ENCODE assay signal across 2 cellular contexts in the genomic region with DNA sequence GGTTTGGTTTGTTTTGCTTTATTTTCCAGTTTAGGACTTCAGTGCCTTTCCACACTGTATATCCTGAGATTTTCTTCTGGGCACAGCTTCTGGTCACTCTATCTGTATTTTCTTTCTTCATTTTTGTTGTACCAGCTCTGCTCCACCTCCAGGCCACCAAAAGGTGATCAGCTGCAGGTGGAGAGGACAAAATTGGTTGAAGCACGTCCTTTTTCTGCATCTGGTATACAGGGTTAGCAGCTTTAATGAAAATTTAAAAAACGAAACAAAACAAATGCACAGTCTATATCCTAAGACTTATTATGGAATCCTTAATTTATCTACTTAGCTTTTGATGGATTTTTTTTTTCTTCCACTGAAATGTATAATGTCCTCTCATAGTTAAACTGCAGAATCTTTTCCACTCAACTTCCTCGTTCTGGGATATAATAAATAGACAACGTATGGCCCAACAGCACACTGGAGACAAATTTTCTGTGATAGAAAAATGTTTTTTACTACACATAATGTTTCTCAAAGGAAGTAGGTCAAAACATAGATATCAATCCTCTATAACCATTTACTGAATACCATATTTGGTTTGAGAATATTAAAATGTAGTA.
TF ChIP-seq lines count a peak whose summit lies in the region.

No MANE protein-coding gene starts in this region.

TF ChIP-seq in A549, 52 proteins besides CTCF, POLR2A, EP300 and RAD21:
- no peak for TF ChIP-seq HDAC2 (IDR thresholded peaks at IDR 0.05)
- peak; percentile 56; the same call in 1 of the 2 replicates for TF ChIP-seq CBX8 (IDR thresholded peaks at IDR 0.05)
TF ChIP-seq in A549: peak in this region for 1.

TF ChIP-seq in K562, 482 proteins besides CTCF, POLR2A, EP300 and RAD21:
- TF ChIP-seq, protein P1, sequence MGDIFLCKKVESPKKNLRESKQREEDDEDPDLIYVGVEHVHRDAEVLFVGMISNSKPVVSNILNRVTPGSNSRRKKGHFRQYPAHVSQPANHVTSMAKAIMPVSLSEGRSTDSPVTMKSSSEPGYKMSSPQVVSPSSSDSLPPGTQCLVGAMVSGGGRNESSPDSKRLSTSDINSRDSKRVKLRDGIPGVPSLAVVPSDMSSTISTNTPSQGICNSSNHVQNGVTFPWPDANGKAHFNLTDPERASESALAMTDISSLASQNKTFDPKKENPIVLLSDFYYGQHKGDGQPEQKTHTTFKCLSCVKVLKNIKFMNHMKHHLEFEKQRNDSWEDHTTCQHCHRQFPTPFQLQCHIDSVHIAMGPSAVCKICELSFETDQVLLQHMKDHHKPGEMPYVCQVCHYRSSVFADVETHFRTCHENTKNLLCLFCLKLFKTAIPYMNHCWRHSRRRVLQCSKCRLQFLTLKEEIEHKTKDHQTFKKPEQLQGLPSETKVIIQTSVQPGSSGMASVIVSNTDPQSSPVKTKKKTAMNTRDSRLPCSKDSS (IDR thresholded peaks at IDR 0.05; ENCODE audit: low read depth, partially characterized antibody), result no peak
- TF ChIP-seq ZNF76 (CRISPR knock-in tag; IDR thresholded peaks at IDR 0.05; ENCODE audit: borderline replicate concordance), result no peak
- no peak for TF ChIP-seq RUNX1 (IDR thresholded peaks at IDR 0.05; ENCODE audit: low read depth)
- TF ChIP-seq FOXJ2 (tag; IDR thresholded peaks at IDR 0.05), result no peak
- TF ChIP-seq, protein P2, sequence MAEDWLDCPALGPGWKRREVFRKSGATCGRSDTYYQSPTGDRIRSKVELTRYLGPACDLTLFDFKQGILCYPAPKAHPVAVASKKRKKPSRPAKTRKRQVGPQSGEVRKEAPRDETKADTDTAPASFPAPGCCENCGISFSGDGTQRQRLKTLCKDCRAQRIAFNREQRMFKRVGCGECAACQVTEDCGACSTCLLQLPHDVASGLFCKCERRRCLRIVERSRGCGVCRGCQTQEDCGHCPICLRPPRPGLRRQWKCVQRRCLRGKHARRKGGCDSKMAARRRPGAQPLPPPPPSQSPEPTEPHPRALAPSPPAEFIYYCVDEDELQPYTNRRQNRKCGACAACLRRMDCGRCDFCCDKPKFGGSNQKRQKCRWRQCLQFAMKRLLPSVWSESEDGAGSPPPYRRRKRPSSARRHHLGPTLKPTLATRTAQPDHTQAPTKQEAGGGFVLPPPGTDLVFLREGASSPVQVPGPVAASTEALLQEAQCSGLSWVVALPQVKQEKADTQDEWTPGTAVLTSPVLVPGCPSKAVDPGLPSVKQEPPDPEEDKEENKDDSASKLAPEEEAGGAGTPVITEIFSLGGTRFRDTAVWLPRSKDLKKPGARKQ (CRISPR knock-in tag; IDR thresholded peaks at IDR 0.05), result no peak
- peak; percentile 29; the same call in 1 of the 2 replicates for TF ChIP-seq BMI1 (IDR thresholded peaks at IDR 0.05; ENCODE audit: low read length)
- peak; percentile 75; the same call in 1 of the 2 replicates for TF ChIP-seq RNF2 (IDR thresholded peaks at IDR 0.05)
- TF ChIP-seq CREM (IDR thresholded peaks at IDR 0.05; ENCODE audit: low read depth), result no peak
- TF ChIP-seq FOXM1 (IDR thresholded peaks at IDR 0.05; ENCODE audit: low read depth), result no peak
- no peak for TF ChIP-seq FOXM1 (CRISPR knock-in tag; IDR thresholded peaks at IDR 0.05; ENCODE audit: low read depth)
- no peak for TF ChIP-seq ZNF12 (CRISPR knock-in tag; IDR thresholded peaks at IDR 0.05)
- TF ChIP-seq, protein P3, sequence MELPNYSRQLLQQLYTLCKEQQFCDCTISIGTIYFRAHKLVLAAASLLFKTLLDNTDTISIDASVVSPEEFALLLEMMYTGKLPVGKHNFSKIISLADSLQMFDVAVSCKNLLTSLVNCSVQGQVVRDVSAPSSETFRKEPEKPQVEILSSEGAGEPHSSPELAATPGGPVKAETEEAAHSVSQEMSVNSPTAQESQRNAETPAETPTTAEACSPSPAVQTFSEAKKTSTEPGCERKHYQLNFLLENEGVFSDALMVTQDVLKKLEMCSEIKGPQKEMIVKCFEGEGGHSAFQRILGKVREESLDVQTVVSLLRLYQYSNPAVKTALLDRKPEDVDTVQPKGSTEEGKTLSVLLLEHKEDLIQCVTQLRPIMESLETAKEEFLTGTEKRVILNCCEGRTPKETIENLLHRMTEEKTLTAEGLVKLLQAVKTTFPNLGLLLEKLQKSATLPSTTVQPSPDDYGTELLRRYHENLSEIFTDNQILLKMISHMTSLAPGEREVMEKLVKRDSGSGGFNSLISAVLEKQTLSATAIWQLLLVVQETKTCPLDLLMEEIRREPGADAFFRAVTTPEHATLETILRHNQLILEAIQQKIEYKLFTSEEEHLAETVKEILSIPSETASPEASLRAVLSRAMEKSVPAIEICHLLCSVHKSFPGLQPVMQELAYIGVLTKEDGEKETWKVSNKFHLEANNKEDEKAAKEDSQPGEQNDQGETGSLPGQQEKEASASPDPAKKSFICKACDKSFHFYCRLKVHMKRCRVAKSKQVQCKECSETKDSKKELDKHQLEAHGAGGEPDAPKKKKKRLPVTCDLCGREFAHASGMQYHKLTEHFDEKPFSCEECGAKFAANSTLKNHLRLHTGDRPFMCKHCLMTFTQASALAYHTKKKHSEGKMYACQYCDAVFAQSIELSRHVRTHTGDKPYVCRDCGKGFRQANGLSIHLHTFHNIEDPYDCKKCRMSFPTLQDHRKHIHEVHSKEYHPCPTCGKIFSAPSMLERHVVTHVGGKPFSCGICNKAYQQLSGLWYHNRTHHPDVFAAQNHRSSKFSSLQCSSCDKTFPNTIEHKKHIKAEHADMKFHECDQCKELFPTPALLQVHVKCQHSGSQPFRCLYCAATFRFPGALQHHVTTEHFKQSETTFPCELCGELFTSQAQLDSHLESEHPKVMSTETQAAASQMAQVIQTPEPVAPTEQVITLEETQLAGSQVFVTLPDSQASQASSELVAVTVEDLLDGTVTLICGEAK (IDR thresholded peaks at IDR 0.05), result no peak
- TF ChIP-seq, protein P3 (CRISPR knock-in tag; IDR thresholded peaks at IDR 0.05), result no peak
- no peak for TF ChIP-seq NCOA6 (IDR thresholded peaks at IDR 0.05)
- TF ChIP-seq CHD2 (IDR thresholded peaks at IDR 0.05; ENCODE audit: low read depth, low read length), result no peak
- no peak for TF ChIP-seq PHB2 (IDR thresholded peaks at IDR 0.05; ENCODE audit: low read depth)
- TF ChIP-seq TAF1 (IDR thresholded peaks at IDR 0.05; ENCODE audit: control insufficient read depth, extremely low read depth, insufficient read depth, low read length, severe bottlenecking), result no peak
- TF ChIP-seq CBX8 (IDR thresholded peaks at IDR 0.05; ENCODE audit: borderline replicate concordance, extremely low read depth, low read depth, low read length, poor library complexity, severe bottlenecking), result peak; percentile 99
- TF ChIP-seq SMC3 (conservative IDR thresholded peaks at IDR 0.05; ENCODE audit: insufficient read depth, low read depth, low read length), result no peak
- TF ChIP-seq CBX2 (IDR thresholded peaks at IDR 0.05; ENCODE audit: insufficient read depth, low read length, poor library complexity, severe bottlenecking), result peak; percentile 98
- no peak for TF ChIP-seq GABPB2 (CRISPR knock-in tag; conservative IDR thresholded peaks at IDR 0.05)
- TF ChIP-seq, protein P4, sequence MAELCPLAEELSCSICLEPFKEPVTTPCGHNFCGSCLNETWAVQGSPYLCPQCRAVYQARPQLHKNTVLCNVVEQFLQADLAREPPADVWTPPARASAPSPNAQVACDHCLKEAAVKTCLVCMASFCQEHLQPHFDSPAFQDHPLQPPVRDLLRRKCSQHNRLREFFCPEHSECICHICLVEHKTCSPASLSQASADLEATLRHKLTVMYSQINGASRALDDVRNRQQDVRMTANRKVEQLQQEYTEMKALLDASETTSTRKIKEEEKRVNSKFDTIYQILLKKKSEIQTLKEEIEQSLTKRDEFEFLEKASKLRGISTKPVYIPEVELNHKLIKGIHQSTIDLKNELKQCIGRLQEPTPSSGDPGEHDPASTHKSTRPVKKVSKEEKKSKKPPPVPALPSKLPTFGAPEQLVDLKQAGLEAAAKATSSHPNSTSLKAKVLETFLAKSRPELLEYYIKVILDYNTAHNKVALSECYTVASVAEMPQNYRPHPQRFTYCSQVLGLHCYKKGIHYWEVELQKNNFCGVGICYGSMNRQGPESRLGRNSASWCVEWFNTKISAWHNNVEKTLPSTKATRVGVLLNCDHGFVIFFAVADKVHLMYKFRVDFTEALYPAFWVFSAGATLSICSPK (IDR thresholded peaks at IDR 0.05; ENCODE audit: borderline replicate concordance), result no peak
- TF ChIP-seq MED1 (CRISPR knock-in tag; IDR thresholded peaks at IDR 0.05; ENCODE audit: borderline replicate concordance), result no peak
- TF ChIP-seq, protein P5, sequence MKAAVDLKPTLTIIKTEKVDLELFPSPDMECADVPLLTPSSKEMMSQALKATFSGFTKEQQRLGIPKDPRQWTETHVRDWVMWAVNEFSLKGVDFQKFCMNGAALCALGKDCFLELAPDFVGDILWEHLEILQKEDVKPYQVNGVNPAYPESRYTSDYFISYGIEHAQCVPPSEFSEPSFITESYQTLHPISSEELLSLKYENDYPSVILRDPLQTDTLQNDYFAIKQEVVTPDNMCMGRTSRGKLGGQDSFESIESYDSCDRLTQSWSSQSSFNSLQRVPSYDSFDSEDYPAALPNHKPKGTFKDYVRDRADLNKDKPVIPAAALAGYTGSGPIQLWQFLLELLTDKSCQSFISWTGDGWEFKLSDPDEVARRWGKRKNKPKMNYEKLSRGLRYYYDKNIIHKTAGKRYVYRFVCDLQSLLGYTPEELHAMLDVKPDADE (conservative IDR thresholded peaks at IDR 0.05; ENCODE audit: control insufficient read depth, low read depth, low read length), result no peak
- TF ChIP-seq, protein P6, sequence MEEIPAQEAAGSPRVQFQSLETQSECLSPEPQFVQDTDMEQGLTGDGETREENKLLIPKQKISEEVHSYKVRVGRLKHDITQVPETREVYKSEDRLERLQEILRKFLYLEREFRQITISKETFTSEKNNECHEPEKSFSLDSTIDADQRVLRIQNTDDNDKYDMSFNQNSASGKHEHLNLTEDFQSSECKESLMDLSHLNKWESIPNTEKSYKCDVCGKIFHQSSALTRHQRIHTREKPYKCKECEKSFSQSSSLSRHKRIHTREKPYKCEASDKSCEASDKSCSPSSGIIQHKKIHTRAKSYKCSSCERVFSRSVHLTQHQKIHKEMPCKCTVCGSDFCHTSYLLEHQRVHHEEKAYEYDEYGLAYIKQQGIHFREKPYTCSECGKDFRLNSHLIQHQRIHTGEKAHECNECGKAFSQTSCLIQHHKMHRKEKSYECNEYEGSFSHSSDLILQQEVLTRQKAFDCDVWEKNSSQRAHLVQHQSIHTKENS (CRISPR knock-in tag; IDR thresholded peaks at IDR 0.05), result no peak
- TF ChIP-seq FIP1L1 (IDR thresholded peaks at IDR 0.05; ENCODE audit: low read depth, low read length, poor library complexity, severe bottlenecking), result no peak
- no peak for TF ChIP-seq PPARD (CRISPR knock-in tag; IDR thresholded peaks at IDR 0.05)
- no peak for TF ChIP-seq SUPT5H (IDR thresholded peaks at IDR 0.05)
- TF ChIP-seq ARID1B (IDR thresholded peaks at IDR 0.05), result no peak
